1 cellular context compared by ENCODE assay signal in the genomic region with DNA sequence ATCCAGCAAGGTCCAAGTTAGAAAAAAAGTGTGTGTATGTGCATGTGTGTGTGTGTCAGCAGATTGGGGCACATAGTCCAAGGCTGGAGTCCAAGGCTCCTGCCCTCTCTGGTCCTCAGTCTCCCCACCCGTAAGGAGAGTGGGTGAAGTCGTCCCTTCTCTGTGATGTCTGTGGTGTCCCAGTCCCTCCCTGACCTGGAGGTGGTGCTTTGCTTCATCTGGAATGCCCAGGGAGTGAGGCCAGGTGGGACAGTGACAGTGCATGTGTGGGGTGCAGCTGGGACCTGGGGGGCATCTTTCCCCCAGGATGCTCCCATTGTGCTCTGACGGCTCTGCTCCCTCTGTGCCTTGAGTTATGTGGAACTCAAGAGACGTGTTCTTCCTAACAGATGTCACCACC.
TF ChIP-seq lines count a peak whose summit lies in the region.

No MANE protein-coding gene starts in this region.

TF ChIP-seq in SK-N-SH treated with all-trans-retinoic acid at 6 μM for 48 hours, 23 proteins besides CTCF, POLR2A, EP300 and RAD21 (continued from another document):
- TF ChIP-seq ZNF565 (CRISPR knock-in tag; conservative IDR thresholded peaks at IDR 0.05; ENCODE audit: low read depth), result no peak
- TF ChIP-seq ZC3H10 (CRISPR knock-in tag; IDR thresholded peaks at IDR 0.05), result no peak
- no peak for TF ChIP-seq CSDC2 (CRISPR knock-in tag; IDR thresholded peaks at IDR 0.05)
- TF ChIP-seq, protein P1, sequence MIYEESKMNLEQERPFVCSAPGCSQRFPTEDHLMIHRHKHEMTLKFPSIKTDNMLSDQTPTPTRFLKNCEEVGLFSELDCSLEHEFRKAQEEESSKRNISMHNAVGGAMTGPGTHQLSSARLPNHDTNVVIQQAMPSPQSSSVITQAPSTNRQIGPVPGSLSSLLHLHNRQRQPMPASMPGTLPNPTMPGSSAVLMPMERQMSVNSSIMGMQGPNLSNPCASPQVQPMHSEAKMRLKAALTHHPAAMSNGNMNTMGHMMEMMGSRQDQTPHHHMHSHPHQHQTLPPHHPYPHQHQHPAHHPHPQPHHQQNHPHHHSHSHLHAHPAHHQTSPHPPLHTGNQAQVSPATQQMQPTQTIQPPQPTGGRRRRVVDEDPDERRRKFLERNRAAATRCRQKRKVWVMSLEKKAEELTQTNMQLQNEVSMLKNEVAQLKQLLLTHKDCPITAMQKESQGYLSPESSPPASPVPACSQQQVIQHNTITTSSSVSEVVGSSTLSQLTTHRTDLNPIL (CRISPR knock-in tag; IDR thresholded peaks at IDR 0.05; ENCODE audit: low read depth), result no peak
- TF ChIP-seq ZNF70 (CRISPR knock-in tag; IDR thresholded peaks at IDR 0.05), result no peak
- no peak for TF ChIP-seq TOX (CRISPR knock-in tag; IDR thresholded peaks at IDR 0.05; ENCODE audit: borderline replicate concordance)
- no peak for TF ChIP-seq ESRRG (CRISPR knock-in tag; IDR thresholded peaks at IDR 0.05)
- TF ChIP-seq ZFP3 (CRISPR knock-in tag; IDR thresholded peaks at IDR 0.05), result no peak
- TF ChIP-seq, protein P2, sequence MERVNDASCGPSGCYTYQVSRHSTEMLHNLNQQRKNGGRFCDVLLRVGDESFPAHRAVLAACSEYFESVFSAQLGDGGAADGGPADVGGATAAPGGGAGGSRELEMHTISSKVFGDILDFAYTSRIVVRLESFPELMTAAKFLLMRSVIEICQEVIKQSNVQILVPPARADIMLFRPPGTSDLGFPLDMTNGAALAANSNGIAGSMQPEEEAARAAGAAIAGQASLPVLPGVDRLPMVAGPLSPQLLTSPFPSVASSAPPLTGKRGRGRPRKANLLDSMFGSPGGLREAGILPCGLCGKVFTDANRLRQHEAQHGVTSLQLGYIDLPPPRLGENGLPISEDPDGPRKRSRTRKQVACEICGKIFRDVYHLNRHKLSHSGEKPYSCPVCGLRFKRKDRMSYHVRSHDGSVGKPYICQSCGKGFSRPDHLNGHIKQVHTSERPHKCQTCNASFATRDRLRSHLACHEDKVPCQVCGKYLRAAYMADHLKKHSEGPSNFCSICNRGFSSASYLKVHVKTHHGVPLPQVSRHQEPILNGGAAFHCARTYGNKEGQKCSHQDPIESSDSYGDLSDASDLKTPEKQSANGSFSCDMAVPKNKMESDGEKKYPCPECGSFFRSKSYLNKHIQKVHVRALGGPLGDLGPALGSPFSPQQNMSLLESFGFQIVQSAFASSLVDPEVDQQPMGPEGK (CRISPR knock-in tag; IDR thresholded peaks at IDR 0.05; ENCODE audit: borderline replicate concordance), result no peak
- TF ChIP-seq, protein P3, sequence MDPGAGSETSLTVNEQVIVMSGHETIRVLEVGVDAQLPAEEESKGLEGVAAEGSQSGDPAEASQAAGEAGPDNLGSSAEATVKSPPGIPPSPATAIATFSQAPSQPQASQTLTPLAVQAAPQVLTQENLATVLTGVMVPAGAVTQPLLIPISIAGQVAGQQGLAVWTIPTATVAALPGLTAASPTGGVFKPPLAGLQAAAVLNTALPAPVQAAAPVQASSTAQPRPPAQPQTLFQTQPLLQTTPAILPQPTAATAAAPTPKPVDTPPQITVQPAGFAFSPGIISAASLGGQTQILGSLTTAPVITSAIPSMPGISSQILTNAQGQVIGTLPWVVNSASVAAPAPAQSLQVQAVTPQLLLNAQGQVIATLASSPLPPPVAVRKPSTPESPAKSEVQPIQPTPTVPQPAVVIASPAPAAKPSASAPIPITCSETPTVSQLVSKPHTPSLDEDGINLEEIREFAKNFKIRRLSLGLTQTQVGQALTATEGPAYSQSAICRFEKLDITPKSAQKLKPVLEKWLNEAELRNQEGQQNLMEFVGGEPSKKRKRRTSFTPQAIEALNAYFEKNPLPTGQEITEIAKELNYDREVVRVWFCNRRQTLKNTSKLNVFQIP (CRISPR knock-in tag; IDR thresholded peaks at IDR 0.05; ENCODE audit: borderline replicate concordance, low read depth), result no peak
- TF ChIP-seq ZFP30 (CRISPR knock-in tag; IDR thresholded peaks at IDR 0.05), result no peak
- TF ChIP-seq, protein P4, sequence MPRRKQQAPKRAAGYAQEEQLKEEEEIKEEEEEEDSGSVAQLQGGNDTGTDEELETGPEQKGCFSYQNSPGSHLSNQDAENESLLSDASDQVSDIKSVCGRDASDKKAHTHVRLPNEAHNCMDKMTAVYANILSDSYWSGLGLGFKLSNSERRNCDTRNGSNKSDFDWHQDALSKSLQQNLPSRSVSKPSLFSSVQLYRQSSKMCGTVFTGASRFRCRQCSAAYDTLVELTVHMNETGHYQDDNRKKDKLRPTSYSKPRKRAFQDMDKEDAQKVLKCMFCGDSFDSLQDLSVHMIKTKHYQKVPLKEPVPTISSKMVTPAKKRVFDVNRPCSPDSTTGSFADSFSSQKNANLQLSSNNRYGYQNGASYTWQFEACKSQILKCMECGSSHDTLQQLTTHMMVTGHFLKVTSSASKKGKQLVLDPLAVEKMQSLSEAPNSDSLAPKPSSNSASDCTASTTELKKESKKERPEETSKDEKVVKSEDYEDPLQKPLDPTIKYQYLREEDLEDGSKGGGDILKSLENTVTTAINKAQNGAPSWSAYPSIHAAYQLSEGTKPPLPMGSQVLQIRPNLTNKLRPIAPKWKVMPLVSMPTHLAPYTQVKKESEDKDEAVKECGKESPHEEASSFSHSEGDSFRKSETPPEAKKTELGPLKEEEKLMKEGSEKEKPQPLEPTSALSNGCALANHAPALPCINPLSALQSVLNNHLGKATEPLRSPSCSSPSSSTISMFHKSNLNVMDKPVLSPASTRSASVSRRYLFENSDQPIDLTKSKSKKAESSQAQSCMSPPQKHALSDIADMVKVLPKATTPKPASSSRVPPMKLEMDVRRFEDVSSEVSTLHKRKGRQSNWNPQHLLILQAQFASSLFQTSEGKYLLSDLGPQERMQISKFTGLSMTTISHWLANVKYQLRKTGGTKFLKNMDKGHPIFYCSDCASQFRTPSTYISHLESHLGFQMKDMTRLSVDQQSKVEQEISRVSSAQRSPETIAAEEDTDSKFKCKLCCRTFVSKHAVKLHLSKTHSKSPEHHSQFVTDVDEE (CRISPR knock-in tag; IDR thresholded peaks at IDR 0.05), result no peak
- no peak for TF ChIP-seq ARNTL (CRISPR knock-in tag; IDR thresholded peaks at IDR 0.05; ENCODE audit: borderline replicate concordance, low read depth)
- no peak for TF ChIP-seq TCF4 (CRISPR knock-in tag; IDR thresholded peaks at IDR 0.05; ENCODE audit: borderline replicate concordance)
- no peak for TF ChIP-seq RARB (CRISPR knock-in tag; IDR thresholded peaks at IDR 0.05)
- TF ChIP-seq, protein P5, sequence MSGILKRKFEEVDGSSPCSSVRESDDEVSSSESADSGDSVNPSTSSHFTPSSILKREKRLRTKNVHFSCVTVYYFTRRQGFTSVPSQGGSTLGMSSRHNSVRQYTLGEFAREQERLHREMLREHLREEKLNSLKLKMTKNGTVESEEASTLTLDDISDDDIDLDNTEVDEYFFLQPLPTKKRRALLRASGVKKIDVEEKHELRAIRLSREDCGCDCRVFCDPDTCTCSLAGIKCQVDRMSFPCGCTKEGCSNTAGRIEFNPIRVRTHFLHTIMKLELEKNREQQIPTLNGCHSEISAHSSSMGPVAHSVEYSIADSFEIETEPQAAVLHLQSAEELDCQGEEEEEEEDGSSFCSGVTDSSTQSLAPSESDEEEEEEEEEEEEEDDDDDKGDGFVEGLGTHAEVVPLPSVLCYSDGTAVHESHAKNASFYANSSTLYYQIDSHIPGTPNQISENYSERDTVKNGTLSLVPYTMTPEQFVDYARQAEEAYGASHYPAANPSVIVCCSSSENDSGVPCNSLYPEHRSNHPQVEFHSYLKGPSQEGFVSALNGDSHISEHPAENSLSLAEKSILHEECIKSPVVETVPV (CRISPR knock-in tag; IDR thresholded peaks at IDR 0.05), result no peak
- no peak for TF ChIP-seq GLIS3 (CRISPR knock-in tag; IDR thresholded peaks at IDR 0.05)
- TF ChIP-seq BACH2 (CRISPR knock-in tag; IDR thresholded peaks at IDR 0.05; ENCODE audit: borderline replicate concordance), result no peak
- TF ChIP-seq ZNF8 (CRISPR knock-in tag; IDR thresholded peaks at IDR 0.05), result no peak
